In genomic region chr5:149433524-149434131, GRCh38 we compare ENCODE assay signal across 12 cellular contexts. TPM values are rescaled to one million over a fixed set of nuclear protein-coding genes. Genes with fewer than 3 reads are reported as not detected.
DNase-seq lines count a peak whose midpoint lies in the region; TF ChIP-seq lines count a peak whose summit lies in the region.
"Had no signal": no experiment of that assay in that cellular context is flagged by ENCODE, and none has a peak within 500 bp of the region (broad histone marks: within the 10 kb centered on the region; RNA-seq: fewer than 3 reads in every experiment).

No MANE protein-coding gene starts in this region.

- H3K27ac Mint-ChIP-seq in activated naive CD8-positive, alpha-beta T cell treated with anti-CD3 and anti-CD28 coated beads for 36 hours, result no peak overlapping the region
- H3K27ac Mint-ChIP-seq: activated T-helper 17 cell treated with anti-CD3 and anti-CD28 coated beads, Interleukin-2, amount 50 U/mL, for 72 hours had no signal

- no peaks in the 10 kb centered on the region for H3K9me3 Mint-ChIP-seq in activated naive CD8-positive, alpha-beta T cell treated with anti-CD3 and anti-CD28 coated beads for 36 hours
- H3K9me3 Mint-ChIP-seq: activated T-helper 17 cell treated with anti-CD3 and anti-CD28 coated beads, Interleukin-2, amount 50 U/mL, for 72 hours had no signal

- H3K4me3 ChIP-seq in GM23248 (no peak overlapping the region), brain microvascular endothelial cell (ENCODE audit: low read depth, low read length) (no peak overlapping the region), smooth muscle cell (no peak overlapping the region), HAP-1 (no peak overlapping the region)
- H3K4me3 ChIP-seq: prostate gland had no signal

- H3K27me3 ChIP-seq in GM23248 (replicated peaks; ENCODE audit: insufficient read depth) (no peaks in the 10 kb centered on the region), brain microvascular endothelial cell (replicated peaks) (no peaks in the 10 kb centered on the region), smooth muscle cell (ENCODE audit: low read depth) (no peaks in the 10 kb centered on the region), HAP-1 (ENCODE audit: low read depth) (no peaks in the 10 kb centered on the region)

- no peaks in the 10 kb centered on the region for H4K20me1 ChIP-seq in GM23248 (ENCODE audit: insufficient read depth)
- H4K20me1 ChIP-seq in smooth muscle cell (ENCODE audit: low read depth), result peaks cover 7% of the 10 kb centered on the region

- no peaks in the 10 kb centered on the region for H3K9me3 ChIP-seq in GM23248 (ENCODE audit: low read depth)
- H3K9me3 ChIP-seq in smooth muscle cell (replicated peaks; ENCODE audit: low read depth), result no peaks in the 10 kb centered on the region
- no peaks in the 10 kb centered on the region for H3K9me3 ChIP-seq in HAP-1
- H3K9me3 ChIP-seq: prostate gland had no signal

- WGBS in GM23248 (ENCODE audit: low coverage in 1 of 2, low lambda C conversion rate in 2 of 2, missing lambda C conversion rate in 2 of 2), 2 experiments, result 76 to 82% methylated on average over 8 of the region's 8 CpGs
- WGBS in smooth muscle cell (ENCODE audit: low lambda C conversion rate), result 65% methylated on average over 8 of the region's 8 CpGs

- DNase-seq in GM23248 (no peak), brain microvascular endothelial cell (peak; percentile 53), hepatic stellate cell (ENCODE audit: low spot score) (peak; percentile 62), smooth muscle cell (lab: John Stamatoyannopoulos, UW; ENCODE audit: unreplicated experiment) (no peak), HAP-1 (ENCODE audit: low spot score in 2 of 2) (no peak)
- no peak for DNase-seq in activated naive CD8-positive, alpha-beta T cell treated with anti-CD3 and anti-CD28 coated beads for 36 hours
- no peak for DNase-seq in activated CD8-positive, alpha-beta memory T cell treated with anti-CD3 and anti-CD28 coated beads for 24 hours
- DNase-seq in activated naive CD4-positive, alpha-beta T cell (lab: John Stamatoyannopoulos, UW), result no peak
- DNase-seq: NCI-H1417 treated with DMSO at 0.1 percent for 48 hours had no signal

- H3K4me3 Mint-ChIP-seq in activated naive CD8-positive, alpha-beta T cell treated with anti-CD3 and anti-CD28 coated beads for 36 hours, result no peak overlapping the region
- H3K4me3 Mint-ChIP-seq: activated T-helper 17 cell treated with anti-CD3 and anti-CD28 coated beads, Interleukin-2, amount 50 U/mL, for 72 hours had no signal

- no peaks in the 10 kb centered on the region for H3K36me3 Mint-ChIP-seq in activated naive CD8-positive, alpha-beta T cell treated with anti-CD3 and anti-CD28 coated beads for 36 hours

- H3K9ac ChIP-seq in GM23248 (no peak overlapping the region), smooth muscle cell (ENCODE audit: low read depth) (no peak overlapping the region)

- H2AFZ ChIP-seq in GM23248 (no peak overlapping the region), smooth muscle cell (ENCODE audit: low read depth) (no peak overlapping the region)

- no peaks in the 10 kb centered on the region for H3K9me2 ChIP-seq in GM23248 (ENCODE audit: insufficient read depth)

- peaks cover 3% of the 10 kb centered on the region for H3K4me1 Mint-ChIP-seq in activated naive CD8-positive, alpha-beta T cell treated with anti-CD3 and anti-CD28 coated beads for 36 hours

- no peak for TF ChIP-seq CTCF in brain microvascular endothelial cell (IDR thresholded peaks at IDR 0.05; ENCODE audit: low read depth, low read length, missing control alignments)
- no peak for TF ChIP-seq CTCF in smooth muscle cell (IDR thresholded peaks at IDR 0.05; ENCODE audit: borderline replicate concordance, insufficient read depth, poor library complexity, severe bottlenecking)

- no peak overlapping the region for H3K4me2 ChIP-seq in GM23248 (ENCODE audit: unreplicated experiment)
- H3K4me2 ChIP-seq in smooth muscle cell, result no peak overlapping the region

- H3K79me2 ChIP-seq in GM23248 (ENCODE audit: insufficient read depth), result no peaks in the 10 kb centered on the region
- no peaks in the 10 kb centered on the region for H3K79me2 ChIP-seq in smooth muscle cell (ENCODE audit: low read depth)

- no peaks in the 10 kb centered on the region for H3K4me1 ChIP-seq in GM23248 (ENCODE audit: insufficient read depth)
- no peaks in the 10 kb centered on the region for H3K4me1 ChIP-seq in smooth muscle cell (ENCODE audit: low read depth)
- peaks cover 5% of the 10 kb centered on the region for H3K4me1 ChIP-seq in HAP-1

- peak overlapping the region; percentile 15; the same call in 1 of the 2 replicates for H3K27ac ChIP-seq in GM23248
- H3K27ac ChIP-seq in brain microvascular endothelial cell, result peak overlapping the region; percentile 10
- peak overlapping the region; percentile 62 for H3K27ac ChIP-seq in smooth muscle cell (ENCODE audit: low read depth)
- H3K27ac ChIP-seq: prostate gland had no signal

- H3K27me3 Mint-ChIP-seq in activated naive CD8-positive, alpha-beta T cell treated with anti-CD3 and anti-CD28 coated beads for 36 hours, result peaks cover 4% of the 10 kb centered on the region
- H3K27me3 Mint-ChIP-seq: activated T-helper 17 cell treated with anti-CD3 and anti-CD28 coated beads, Interleukin-2, amount 50 U/mL, for 72 hours had no signal

- peaks cover 71% of the 10 kb centered on the region for H3F3A ChIP-seq in GM23248 (ENCODE audit: insufficient read depth)
- peaks cover 58% of the 10 kb centered on the region for H3F3A ChIP-seq in smooth muscle cell (ENCODE audit: low read depth)

- in situ Hi-C loops in GM23248 (cut with MboI), result loop anchor here (5.0 kb wide), 1 partner anchor 51 kb away; no protein-coding TSS in a partner anchor
- in situ Hi-C loops in brain microvascular endothelial cell (cut with HindIII; ENCODE audit: low pct_ligation_motif_present, low sequenced_read_pairs), result no loop called here
- in situ Hi-C loops in HAP-1 (cut with MboI; ENCODE audit: low sequenced_read_pairs), result no loop called here

- H3K36me3 ChIP-seq in GM23248 (ENCODE audit: low read depth), result peaks cover 20% of the 10 kb centered on the region
- peaks cover 30% of the 10 kb centered on the region for H3K36me3 ChIP-seq in brain microvascular endothelial cell (replicated peaks)
- H3K36me3 ChIP-seq in smooth muscle cell (ENCODE audit: low read depth), result no peaks in the 10 kb centered on the region
- H3K36me3 ChIP-seq in HAP-1 (replicated peaks), result no peaks in the 10 kb centered on the region
- H3K36me3 ChIP-seq: prostate gland had no signal

RNA-seq across cellular contexts. Expression of gene IL17B, which starts 54.5 kb away (rescaled TPM):
- not detected in 2 replicates for total RNA-seq in GM23248 (2014; rRNA removed; shearing (Covaris generic))
- polyA plus RNA-seq in GM23248 (2016; fragmentation: Nextera tagmentation; extraction: Ambion mirVana) (0.29 and 0.43 TPM in 2 replicates), smooth muscle cell (10.4 and 11.6 TPM in 2 replicates)
- 12.0 and 24.8 TPM in 2 replicates for total RNA-seq in smooth muscle cell
- total RNA-seq in activated naive CD8-positive, alpha-beta T cell treated with anti-CD3 and anti-CD28 coated beads for 36 hours, result not detected
- total RNA-seq: activated T-helper 17 cell treated with anti-CD3 and anti-CD28 coated beads, Interleukin-2, amount 50 U/mL, for 72 hours; LHCN-M2 had no signal

Comparison
In these comparisons a context has a peak if more than half of its experiments do, and no peak if none do; other contexts are left out.
1. DNase-seq: peak in brain microvascular endothelial cell (single experiment) and hepatic stellate cell (single experiment); none in GM23248 (single experiment), smooth muscle cell (single experiment), activated naive CD8-positive, alpha-beta T cell treated with anti-CD3 and anti-CD28 coated beads for 36 hours (single experiment), activated CD8-positive, alpha-beta memory T cell treated with anti-CD3 and anti-CD28 coated beads for 24 hours (single experiment), activated naive CD4-positive, alpha-beta T cell (0 of 4) and HAP-1 (0 of 2).
2. H3K27ac ChIP-seq: peak in every context shown above with its lines; median percentile 62 in smooth muscle cell; 15 in GM23248; 10 in brain microvascular endothelial cell.
3. RNA of gene IL17B, which starts 54.5 kb away (total RNA-seq): 12.0 to 24.8 TPM in smooth muscle cell; not detected in GM23248 and not detected in activated naive CD8-positive, alpha-beta T cell treated with anti-CD3 and anti-CD28 coated beads for 36 hours; every median in the first group is over 10 times any median in the second.